Comparison of ENCODE assay signal across 8 cellular contexts in the genomic region with DNA sequence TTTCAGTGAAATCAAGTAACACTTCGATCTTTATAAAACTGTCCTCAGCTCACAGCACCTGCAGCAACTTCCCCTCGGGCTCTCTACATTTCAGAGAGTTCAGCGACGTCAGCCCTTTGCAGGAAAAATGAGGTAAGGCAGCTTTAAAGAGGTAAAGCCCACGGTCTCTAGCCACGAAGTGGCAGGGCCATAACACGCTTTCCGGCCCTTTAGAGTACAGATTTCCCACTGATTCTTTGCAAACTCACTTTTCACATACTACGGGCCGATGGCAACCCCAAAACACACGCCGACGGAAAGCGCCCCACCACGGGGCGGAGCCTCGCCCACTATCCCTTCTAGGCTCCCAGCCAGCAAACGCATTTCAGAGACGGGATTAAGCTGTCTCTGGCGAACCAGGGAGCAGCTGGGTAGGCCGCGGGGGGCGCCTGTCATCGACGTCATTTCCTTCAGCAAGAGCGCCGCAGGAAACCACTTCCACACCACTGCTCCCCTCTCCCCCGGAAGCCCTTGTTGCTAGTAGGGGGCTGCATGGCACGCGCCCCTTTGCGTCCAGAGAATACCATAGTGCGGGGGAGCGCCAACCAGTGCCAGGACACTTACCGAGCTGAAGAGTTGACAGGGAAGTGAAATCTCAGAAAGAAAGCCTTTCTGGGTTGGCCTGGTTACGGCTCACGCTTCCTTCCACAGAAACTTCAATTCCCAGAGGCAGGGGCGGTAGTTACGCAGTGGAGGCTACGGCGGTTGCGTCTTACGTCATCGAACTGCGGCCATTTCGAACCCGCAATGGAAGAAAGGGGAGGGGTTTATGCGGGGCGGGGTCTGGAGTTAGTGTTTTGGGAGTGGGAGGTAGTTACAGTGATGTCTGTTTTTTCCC. TPM values are rescaled to one million over a fixed set of nuclear protein-coding genes. Genes with fewer than 3 reads are reported as not detected.
DNase-seq lines count a peak whose midpoint lies in the region; ATAC-seq and TF ChIP-seq lines count a peak whose summit lies in the region.

A gene with protein sequence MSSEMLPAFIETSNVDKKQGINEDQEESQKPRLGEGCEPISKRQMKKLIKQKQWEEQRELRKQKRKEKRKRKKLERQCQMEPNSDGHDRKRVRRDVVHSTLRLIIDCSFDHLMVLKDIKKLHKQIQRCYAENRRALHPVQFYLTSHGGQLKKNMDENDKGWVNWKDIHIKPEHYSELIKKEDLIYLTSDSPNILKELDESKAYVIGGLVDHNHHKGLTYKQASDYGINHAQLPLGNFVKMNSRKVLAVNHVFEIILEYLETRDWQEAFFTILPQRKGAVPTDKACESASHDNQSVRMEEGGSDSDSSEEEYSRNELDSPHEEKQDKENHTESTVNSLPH (minus strand): TSS at position 730 of the 877 bp plus-strand sequence. CDS start 4,701 bp downstream, outside the sequence.

- H3K4me1 ChIP-seq in Panc1 (ENCODE audit: control insufficient read depth, insufficient read depth, low read length) (no peaks in the 10 kb centered on the region), esophagus muscularis mucosa (peaks cover 8 to 18% (median 10%) of the 10 kb centered on the region in 4 donors), muscle layer of duodenum (ENCODE audit: control insufficient read depth in 1 of 2, insufficient read depth in 2 of 2, low read length in 2 of 2) (peaks cover 0 to 3% of the 10 kb centered on the region in 2 donors)

- CTCF ChIA-PET in Panc1 (lab: Charles Lee) = no interaction called here

- no TSS peak for BruUV-seq in Panc1 (replicated peaks; lab: Mats Ljungman, UMichigan)

- TF ChIP-seq EP300 in esophagus muscularis mucosa (IDR thresholded peaks at IDR 0.05) = no peak

- no peaks in the 10 kb centered on the region for H3K36me3 ChIP-seq in Panc1 (ENCODE audit: control insufficient read depth, insufficient read depth, low read length)
- H3K36me3 ChIP-seq in esophagus muscularis mucosa = no peaks in the 10 kb centered on the region
- peaks cover 0 to 3% of the 10 kb centered on the region in 2 donors for H3K36me3 ChIP-seq in muscle layer of duodenum (ENCODE audit: control insufficient read depth in 1 of 2, insufficient read depth in 2 of 2, low read length in 2 of 2)

- POLR2A ChIA-PET in Panc1 (lab: Charles Lee) = interaction anchor here (0.6 kb wide), 1 partner anchor 632 kb away, joined by 6 read pairs; no protein-coding TSS in a partner anchor

- no peak for TF ChIP-seq CTCF in Panc1 (IDR thresholded peaks at IDR 0.05)
- peak in 1 of 3 experiments; percentile 5 for TF ChIP-seq CTCF in esophagus muscularis mucosa (IDR thresholded peaks at IDR 0.05)

- H3K27me3 ChIP-seq in Panc1 (ENCODE audit: control insufficient read depth, insufficient read depth, low read length) (no peaks in the 10 kb centered on the region), esophagus muscularis mucosa (no peaks in the 10 kb centered on the region), muscle layer of duodenum (ENCODE audit: low read depth, low read length) (no peaks in the 10 kb centered on the region)

- under 1% methylated on average over 44 of the region's 48 CpGs for WGBS in esophagus muscularis mucosa

- peak; percentile 43 for TF ChIP-seq POLR2A in esophagus muscularis mucosa (IDR thresholded peaks at IDR 0.05; ENCODE audit: low read depth)

- ATAC-seq in GM21723 (IDR thresholded peaks at IDR 0.05; ENCODE audit: unreplicated experiment) = peak; percentile 97
- peak; percentile 99 for ATAC-seq in Panc1

- in situ Hi-C loops in Panc1 (cut with HindIII; ENCODE audit: low pct_unique_long_range_greater_than_20kb, low sequenced_read_pairs) = no loop called here

- H3K27ac ChIP-seq in Panc1 (ENCODE audit: low read length) = peak within 1 kb of the TSS; percentile 88
- peak within 1 kb of the TSS; percentile 91 to 94 (median 92) for H3K27ac ChIP-seq in esophagus muscularis mucosa (replicated peaks in 1 of 4)
- H3K27ac ChIP-seq in muscle layer of duodenum (ENCODE audit: low read length) = peak within 1 kb of the TSS; percentile 99

- H3K9me3 ChIP-seq in Panc1 (ENCODE audit: control insufficient read depth, insufficient read depth, low read depth, low read length) = no peaks in the 10 kb centered on the region
- no peaks in the 10 kb centered on the region for H3K9me3 ChIP-seq in esophagus muscularis mucosa
- no peaks in the 10 kb centered on the region for H3K9me3 ChIP-seq in muscle layer of duodenum (ENCODE audit: control insufficient read depth in 1 of 2, low read length in 2 of 2)

- peak within 1 kb of the TSS; percentile 71 to 88 for H3K4me3 ChIP-seq in Panc1 (ENCODE audit: low read depth in 2 of 2, low read length in 2 of 2)
- peak within 1 kb of the TSS; percentile 61 to 81 (median 71) for H3K4me3 ChIP-seq in esophagus muscularis mucosa
- H3K4me3 ChIP-seq in muscle layer of duodenum (ENCODE audit: low read depth in 1 of 2, low read length in 2 of 2) = peak within 1 kb of the TSS; percentile 63 to 91

- peak; percentile 97 for DNase-seq in DMS53 (lab: John Stamatoyannopoulos, UW)
- DNase-seq in KG1 (lab: John Stamatoyannopoulos, UW) = peak; percentile 97
- DNase-seq in Panc1 (ENCODE audit: low read depth, low spot score) = peak; percentile 81
- peak; percentile 88 for DNase-seq in activated T-helper 1 cell treated with Interleukin-2 at 50 U/mL for 16 hours (ENCODE audit: low read depth)
- peak; percentile 99 for DNase-seq in esophagus muscularis mucosa (ENCODE audit: extremely low spot score)
- DNase-seq in stimulated activated CD8-positive, alpha-beta memory T cell treated with anti-CD3 and anti-CD28 coated beads, Interleukin-7, amount 100 ng/mL, for 4 hours (ENCODE audit: low read depth in 2 of 2) = peak; percentile 95 to 96

- intact Hi-C loops in Panc1 (cut with micrococcal nuclease; ENCODE audit: unreplicated experiment) (loop anchor here (5.0 kb wide), 2 partner anchors 324 to 384 kb away; a partner anchor contains a TSS), esophagus muscularis mucosa (cut with DNase I) (loop anchor here (2.0 to 5.0 kb wide), 3 partner anchors 159 to 385 kb away; no protein-coding TSS in a partner anchor)

RNA-seq across cellular contexts. Expression of the gene that starts here (rescaled TPM):
- total RNA-seq in Panc1 (2021; ENCODE audit: unreplicated experiment) (1.4 TPM), esophagus muscularis mucosa (1 to 10 TPM; 3.0 to 5.3 (median 4.8) TPM)
- 1.0 TPM for polyA plus RNA-seq in Panc1 (2012; ENCODE audit: insufficient read length)

Comparison
In these comparisons a context has a peak if more than half of its experiments do, and no peak if none do; other contexts are left out.
1. Peak in every context shown above with its lines: DNase-seq, ATAC-seq, H3K4me3 ChIP-seq and H3K27ac ChIP-seq.